Comparison of ENCODE assay signal across 15 cellular contexts in genomic region chr1:236122176-236122575, GRCh38. TPM values are rescaled to one million over a fixed set of nuclear protein-coding genes. Genes with fewer than 3 reads are reported as not detected.
DNase-seq lines count a peak whose midpoint lies in the region; ATAC-seq and TF ChIP-seq lines count a peak whose summit lies in the region.
"Had no signal": no experiment of that assay in that cellular context is flagged by ENCODE, and none has a peak within 500 bp of the region (broad histone marks: within the 10 kb centered on the region; RNA-seq: fewer than 3 reads in every experiment).

No MANE protein-coding gene starts in this region.

- H3K27me3 Mint-ChIP-seq in MCF 10A (ENCODE audit: insufficient read depth, unreplicated experiment): no peaks in the 10 kb centered on the region

- ATAC-seq in GM18511 (IDR thresholded peaks at IDR 0.05; ENCODE audit: unreplicated experiment) (peak; percentile 52), GM21723 (IDR thresholded peaks at IDR 0.05; ENCODE audit: unreplicated experiment) (peak; percentile 45), HG03565 (IDR thresholded peaks at IDR 0.05; ENCODE audit: unreplicated experiment) (peak; percentile 49), GM19324 (IDR thresholded peaks at IDR 0.05; ENCODE audit: low FRiP score, unreplicated experiment) (no peak)
- ATAC-seq: Right ventricle myocardium inferior had no signal

- H3K4me2 ChIP-seq in BLaER1: peak overlapping the region; percentile 65; the same call in 1 of the 2 replicates

- no peaks in the 10 kb centered on the region for H3K4me1 Mint-ChIP-seq in MCF 10A (ENCODE audit: insufficient read depth, unreplicated experiment)

- H3K36me3 Mint-ChIP-seq in MCF 10A (ENCODE audit: insufficient read depth, unreplicated experiment): no peaks in the 10 kb centered on the region

- CTCF ChIA-PET in MCF 10A (lab: Yijun Ruan, JAX): interaction anchor here (0.6 to 1.9 kb wide), 2 partner anchors 11 to 367 kb away, joined by 3 to 11 read pairs; no protein-coding TSS in a partner anchor

- H3K4me1 ChIP-seq in BLaER1: peaks cover 21% of the 10 kb centered on the region
- H3K4me1 ChIP-seq: tibial nerve had no signal

- no peak overlapping the region for H3K27ac ChIP-seq in BLaER1
- H3K27ac ChIP-seq: BLaER1 treated with 17β-estradiol and CSF1 and Interleukin-3, amounts not matched to agents 10 nM and 100 nM; coronary artery; HL-60; tibial nerve had no signal

- H3K9me3 Mint-ChIP-seq in MCF 10A (ENCODE audit: unreplicated experiment): no peaks in the 10 kb centered on the region

- intact Hi-C loops in MCF 10A (cut with micrococcal nuclease): no loop called here

- POLR2A ChIA-PET in MCF 10A (lab: Yijun Ruan, JAX): interaction anchor here (0.6 kb wide), 1 partner anchor 490 kb away, joined by 3 read pairs; no protein-coding TSS in a partner anchor

- H3K9ac ChIP-seq in BLaER1: no peak overlapping the region
- H3K9ac ChIP-seq: BLaER1 treated with 17β-estradiol and CSF1 and Interleukin-3, amounts not matched to agents 10 nM and 100 nM had no signal

- H3K27me3 ChIP-seq in BLaER1: no peaks in the 10 kb centered on the region
- H3K27me3 ChIP-seq: BLaER1 treated with 17β-estradiol and CSF1 and Interleukin-3, amounts not matched to agents 10 nM and 100 nM; MG63; tibial nerve had no signal

- no peak overlapping the region for H3K4me3 ChIP-seq in BLaER1
- H3K4me3 ChIP-seq: BLaER1 treated with 17β-estradiol and CSF1 and Interleukin-3, amounts not matched to agents 10 nM and 100 nM; coronary artery; MG63; tibial nerve had no signal

- H3K4me3 Mint-ChIP-seq in MCF 10A (ENCODE audit: unreplicated experiment): no peak overlapping the region

- no peak overlapping the region for H3K27ac Mint-ChIP-seq in MCF 10A (ENCODE audit: low read depth, unreplicated experiment)

- no peaks in the 10 kb centered on the region for H3K36me3 ChIP-seq in BLaER1
- H3K36me3 ChIP-seq: BLaER1 treated with 17β-estradiol and CSF1 and Interleukin-3, amounts not matched to agents 10 nM and 100 nM; MG63; tibial nerve had no signal

- DNase-seq in DMS 273 treated with DMSO at 0.1 percent for 48 hours (lab: John Stamatoyannopoulos, UW) (no peak), MCF 10A (ENCODE audit: unreplicated experiment) (no peak), hypothalamus (lab: John Stamatoyannopoulos, UW) (no peak)
- DNase-seq: MG63, NCI-H446 had no signal

- TF ChIP-seq CTCF in MCF 10A (IDR thresholded peaks at IDR 0.05; ENCODE audit: unreplicated experiment): no peak

- H4K20me1 ChIP-seq in BLaER1: no peaks in the 10 kb centered on the region
- H4K20me1 ChIP-seq: BLaER1 treated with 17β-estradiol and CSF1 and Interleukin-3, amounts not matched to agents 10 nM and 100 nM had no signal

- H3K9me3 ChIP-seq in BLaER1: no peaks in the 10 kb centered on the region
- H3K9me3 ChIP-seq: BLaER1 treated with 17β-estradiol and CSF1 and Interleukin-3, amounts not matched to agents 10 nM and 100 nM; MG63; tibial nerve had no signal

- BruUV-seq in MCF 10A (replicated peaks; lab: Mats Ljungman, UMichigan): no TSS peak

RNA-seq across cellular contexts. Expression of gene GPR137B, which starts 20.2 kb away (rescaled TPM):
- total RNA-seq in MCF 10A (2022): 8.4 and 15.0 TPM in 2 replicates

RNA-seq across cellular contexts. Expression of gene NID1, which starts 57.3 kb away (rescaled TPM):
- 0.10 and 0.16 TPM in 2 replicates for total RNA-seq in MCF 10A (2022)
